In the genomic region with DNA sequence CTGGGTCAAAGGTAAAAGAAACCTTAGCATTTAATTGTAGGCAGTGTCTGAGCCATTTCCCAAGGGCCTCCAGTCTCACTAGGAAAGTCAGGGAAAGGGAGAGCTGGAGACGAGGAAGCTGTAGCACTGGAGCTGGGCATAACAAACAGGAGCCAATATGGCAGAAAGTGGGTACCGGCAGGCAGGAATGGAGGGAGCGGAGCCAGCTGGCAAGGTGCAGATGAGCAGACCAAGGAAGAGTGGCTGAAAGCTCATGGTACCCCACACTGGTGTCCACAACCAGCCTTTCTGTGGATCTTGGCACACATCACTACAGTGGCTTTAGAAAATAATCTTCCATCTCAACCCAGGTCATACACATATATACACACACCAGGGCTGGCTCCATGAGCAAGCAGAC, we compare ENCODE assay signal across 22 cellular contexts. TPM values are rescaled to one million over a fixed set of nuclear protein-coding genes. Genes with fewer than 3 reads are reported as not detected.
A peak's percentile ranks its signal among the peaks of the same experiment; 100 is the strongest.
DNase-seq lines count a peak whose midpoint lies in the region; ATAC-seq and TF ChIP-seq lines count a peak whose summit lies in the region.
"Had no signal": no experiment of that assay in that cellular context is flagged by ENCODE, and none has a peak within 500 bp of the region (broad histone marks: within the 10 kb centered on the region; RNA-seq: fewer than 3 reads in every experiment).

No MANE protein-coding gene starts in this region.

- no peak overlapping the region for H3K4me3 Mint-ChIP-seq in T-helper 1 cell treated with Interleukin-12 subunit alpha and Interleukin-12 subunit beta and Interleukin-4 antibody, amounts not matched to agents 30 μg/mL and 1 μg/mL, for 36 hours
- H3K4me3 Mint-ChIP-seq in activated naive CD8-positive, alpha-beta T cell treated with anti-CD3 and anti-CD28 coated beads, Interleukin-2, amount 50 U/mL, for 24 hours: no peak overlapping the region
- H3K4me3 Mint-ChIP-seq in nephron (no peak overlapping the region), endothelial cell (ENCODE audit: unreplicated experiment) (no peak overlapping the region)
- H3K4me3 Mint-ChIP-seq: endodermal cell, neural crest cell, type B pancreatic cell had no signal

- no peak for DNase-seq in T-helper 1 cell
- DNase-seq in G401 (ENCODE audit: low spot score): peak; percentile 8
- DNase-seq in activated naive CD8-positive, alpha-beta T cell treated with anti-CD3 and anti-CD28 coated beads, Interleukin-2, amount 50 U/mL, for 24 hours: no peak
- DNase-seq in NCI-H526 (lab: John Stamatoyannopoulos, UW): no peak
- no peak for DNase-seq in AG08395 (ENCODE audit: low spot score)
- DNase-seq in endothelial cell (ENCODE audit: low spot score): no peak
- DNase-seq: activated CD4-positive, CD25-positive, alpha-beta regulatory T cell; DMS153; endodermal cell; GF-D8; mesenchymal stem cell; NCI-H1105; NCI-H2029 treated with DMSO at 0.1 percent for 48 hours; NCI-H510A; RPMI8226; SK-N-SH; stimulated activated naive CD4-positive, alpha-beta T cell treated with Interleukin-2 at 50 U/mL for 16 hours; T1000 had no signal

- no peaks in the 10 kb centered on the region for H3K27me3 Mint-ChIP-seq in T-helper 1 cell treated with Interleukin-12 subunit alpha and Interleukin-12 subunit beta and Interleukin-4 antibody, amounts not matched to agents 30 μg/mL and 1 μg/mL, for 36 hours (ENCODE audit: low read depth)
- no peaks in the 10 kb centered on the region for H3K27me3 Mint-ChIP-seq in activated naive CD8-positive, alpha-beta T cell treated with anti-CD3 and anti-CD28 coated beads, Interleukin-2, amount 50 U/mL, for 24 hours
- H3K27me3 Mint-ChIP-seq in nephron (ENCODE audit: low read depth): no peaks in the 10 kb centered on the region
- H3K27me3 Mint-ChIP-seq in endothelial cell (ENCODE audit: unreplicated experiment): no peaks in the 10 kb centered on the region

- ATAC-seq in activated naive CD8-positive, alpha-beta T cell treated with anti-CD3 and anti-CD28 coated beads, Interleukin-2, amount 50 U/mL, for 24 hours: no peak

- H3K27ac Mint-ChIP-seq in T-helper 1 cell treated with Interleukin-12 subunit alpha and Interleukin-12 subunit beta and Interleukin-4 antibody, amounts not matched to agents 30 μg/mL and 1 μg/mL, for 36 hours: peak overlapping the region; percentile 9
- peak overlapping the region; percentile 92 for H3K27ac Mint-ChIP-seq in activated naive CD8-positive, alpha-beta T cell treated with anti-CD3 and anti-CD28 coated beads, Interleukin-2, amount 50 U/mL, for 24 hours
- H3K27ac Mint-ChIP-seq in nephron: peak overlapping the region in 2 of 3 experiments; percentile 15 to 41
- H3K27ac Mint-ChIP-seq in endothelial cell (ENCODE audit: unreplicated experiment): no peak overlapping the region
- H3K27ac Mint-ChIP-seq: endodermal cell, type B pancreatic cell had no signal

- H3K9me3 Mint-ChIP-seq in T-helper 1 cell treated with Interleukin-12 subunit alpha and Interleukin-12 subunit beta and Interleukin-4 antibody, amounts not matched to agents 30 μg/mL and 1 μg/mL, for 36 hours: no peaks in the 10 kb centered on the region
- no peaks in the 10 kb centered on the region for H3K9me3 Mint-ChIP-seq in activated naive CD8-positive, alpha-beta T cell treated with anti-CD3 and anti-CD28 coated beads, Interleukin-2, amount 50 U/mL, for 24 hours
- H3K9me3 Mint-ChIP-seq in nephron: no peaks in the 10 kb centered on the region
- H3K9me3 Mint-ChIP-seq in endothelial cell (ENCODE audit: unreplicated experiment): no peaks in the 10 kb centered on the region
- H3K9me3 Mint-ChIP-seq: endodermal cell, neural crest cell, type B pancreatic cell had no signal

- peaks cover 21% of the 10 kb centered on the region for H3K36me3 Mint-ChIP-seq in T-helper 1 cell treated with Interleukin-12 subunit alpha and Interleukin-12 subunit beta and Interleukin-4 antibody, amounts not matched to agents 30 μg/mL and 1 μg/mL, for 36 hours (ENCODE audit: low read depth)
- peaks cover 24% of the 10 kb centered on the region for H3K36me3 Mint-ChIP-seq in activated naive CD8-positive, alpha-beta T cell treated with anti-CD3 and anti-CD28 coated beads, Interleukin-2, amount 50 U/mL, for 24 hours (ENCODE audit: low read depth)
- no peaks in the 10 kb centered on the region for H3K36me3 Mint-ChIP-seq in nephron (ENCODE audit: low read depth)
- no peaks in the 10 kb centered on the region for H3K36me3 Mint-ChIP-seq in endothelial cell (ENCODE audit: low read depth, unreplicated experiment)
- H3K36me3 Mint-ChIP-seq: type B pancreatic cell had no signal

- in situ Hi-C loops in G401 (cut with HindIII; ENCODE audit: low sequenced_read_pairs): no loop called here

- no peak for TF ChIP-seq CTCF in nephron (IDR thresholded peaks at IDR 0.05; ENCODE audit: unreplicated experiment in 3 of 3)
- TF ChIP-seq CTCF in endothelial cell (IDR thresholded peaks at IDR 0.05; ENCODE audit: unreplicated experiment): no peak

- peaks cover 78% of the 10 kb centered on the region for H3K4me1 Mint-ChIP-seq in T-helper 1 cell treated with Interleukin-12 subunit alpha and Interleukin-12 subunit beta and Interleukin-4 antibody, amounts not matched to agents 30 μg/mL and 1 μg/mL, for 36 hours (ENCODE audit: low read depth)
- H3K4me1 Mint-ChIP-seq in activated naive CD8-positive, alpha-beta T cell treated with anti-CD3 and anti-CD28 coated beads, Interleukin-2, amount 50 U/mL, for 24 hours: peaks cover 92% of the 10 kb centered on the region
- H3K4me1 Mint-ChIP-seq in nephron (peaks cover 74% of the 10 kb centered on the region), endothelial cell (ENCODE audit: unreplicated experiment) (peaks cover 8% of the 10 kb centered on the region)
- H3K4me1 Mint-ChIP-seq: neural crest cell had no signal

RNA-seq across cellular contexts. Expression of gene ANKRD44, which starts 40.0 kb away (rescaled TPM):
- total RNA-seq in G401 (2014; rRNA removed; shearing (Covaris generic)): not detected in 2 replicates
- 8.1 TPM for total RNA-seq in endothelial cell (ENCODE audit: unreplicated experiment)
